Comparison of ENCODE assay signal across 1 cellular context in the genomic region with DNA sequence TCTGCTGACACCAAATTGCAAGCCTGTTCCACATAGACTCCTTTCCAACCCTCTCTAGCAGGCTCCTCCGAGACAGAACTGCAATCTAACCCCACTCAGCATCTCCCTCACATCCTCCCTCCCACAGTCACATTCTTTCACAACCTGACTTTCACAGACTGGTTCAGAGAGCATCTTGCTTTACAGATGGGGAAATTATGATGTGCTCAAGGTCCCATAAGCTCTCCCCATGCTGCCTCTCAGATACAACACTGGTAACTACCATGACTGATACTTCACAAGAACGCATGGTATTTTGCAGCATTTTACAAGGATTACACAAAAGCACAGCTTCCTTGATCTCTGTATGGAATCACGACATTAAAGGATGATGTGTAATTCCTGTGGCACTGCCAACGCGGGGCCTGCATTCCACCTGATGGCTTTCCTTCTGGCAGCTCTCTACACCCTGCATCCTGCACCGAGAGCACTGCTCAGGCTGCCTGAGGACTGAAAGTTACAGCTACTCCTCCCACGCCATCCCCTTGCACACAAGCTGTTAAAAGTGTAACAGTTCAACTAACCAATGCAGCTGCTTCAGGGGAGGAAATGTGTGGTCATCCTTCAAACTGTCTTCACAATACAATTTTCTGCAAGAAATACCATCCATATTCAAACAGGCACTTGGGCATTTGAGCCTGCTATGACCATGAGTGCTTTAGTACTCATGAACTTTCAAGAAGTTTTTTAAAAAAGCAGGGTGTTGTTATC.
TF ChIP-seq lines count a peak whose summit lies in the region.

No MANE protein-coding gene starts in this region.

TF ChIP-seq in IMR-90, 13 proteins besides CTCF, POLR2A, EP300 and RAD21:
- TF ChIP-seq NFE2L2 (IDR thresholded peaks at IDR 0.05; ENCODE audit: low read depth, low read length) (no peak), BHLHE40 (IDR thresholded peaks at IDR 0.05; ENCODE audit: low read depth, low read length) (no peak), SMC3 (IDR thresholded peaks at IDR 0.05; ENCODE audit: low read depth, low read length) (0 out of 2 replicates have a peak, but pooled peaks have one; percentile 3), MAZ (IDR thresholded peaks at IDR 0.05; ENCODE audit: borderline replicate concordance, low read depth, low read length) (0 out of 2 replicates have a peak, but pooled peaks have one; percentile 13), RCOR1 (IDR thresholded peaks at IDR 0.05; ENCODE audit: insufficient replicate concordance, low read length) (no peak), MAFK (IDR thresholded peaks at IDR 0.05; ENCODE audit: low read depth, low read length) (peak; percentile 10; the same call in 1 of the 2 replicates), MXI1 (IDR thresholded peaks at IDR 0.05; ENCODE audit: borderline replicate concordance, low read depth, low read length) (peak; percentile 41; the same call in 1 of the 2 replicates), FOS (IDR thresholded peaks at IDR 0.05; ENCODE audit: low read depth, low read length) (no peak), CEBPB (IDR thresholded peaks at IDR 0.05; ENCODE audit: low read depth, low read length) (peak; percentile 48; the same call in 1 of the 2 replicates), CHD1 (IDR thresholded peaks at IDR 0.05; ENCODE audit: low read depth, low read length) (no peak)
